ENCODE assay signal across 1 cellular context in genomic region chr22:44919691-44920090, GRCh38.
TF ChIP-seq lines count a peak whose summit lies in the region.

No MANE protein-coding gene starts in this region.

TF ChIP-seq in HepG2, 621 proteins besides CTCF, POLR2A, EP300 and RAD21 (continued from another document):
- TF ChIP-seq, protein P1, sequence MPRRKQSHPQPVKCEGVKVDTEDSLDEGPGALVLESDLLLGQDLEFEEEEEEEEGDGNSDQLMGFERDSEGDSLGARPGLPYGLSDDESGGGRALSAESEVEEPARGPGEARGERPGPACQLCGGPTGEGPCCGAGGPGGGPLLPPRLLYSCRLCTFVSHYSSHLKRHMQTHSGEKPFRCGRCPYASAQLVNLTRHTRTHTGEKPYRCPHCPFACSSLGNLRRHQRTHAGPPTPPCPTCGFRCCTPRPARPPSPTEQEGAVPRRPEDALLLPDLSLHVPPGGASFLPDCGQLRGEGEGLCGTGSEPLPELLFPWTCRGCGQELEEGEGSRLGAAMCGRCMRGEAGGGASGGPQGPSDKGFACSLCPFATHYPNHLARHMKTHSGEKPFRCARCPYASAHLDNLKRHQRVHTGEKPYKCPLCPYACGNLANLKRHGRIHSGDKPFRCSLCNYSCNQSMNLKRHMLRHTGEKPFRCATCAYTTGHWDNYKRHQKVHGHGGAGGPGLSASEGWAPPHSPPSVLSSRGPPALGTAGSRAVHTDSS (CRISPR knock-in tag; conservative IDR thresholded peaks at IDR 0.05): no peak
- no peak for TF ChIP-seq RARG (CRISPR knock-in tag; IDR thresholded peaks at IDR 0.05; ENCODE audit: low read depth)
